ENCODE assay signal across 1 cellular context in the genomic region with DNA sequence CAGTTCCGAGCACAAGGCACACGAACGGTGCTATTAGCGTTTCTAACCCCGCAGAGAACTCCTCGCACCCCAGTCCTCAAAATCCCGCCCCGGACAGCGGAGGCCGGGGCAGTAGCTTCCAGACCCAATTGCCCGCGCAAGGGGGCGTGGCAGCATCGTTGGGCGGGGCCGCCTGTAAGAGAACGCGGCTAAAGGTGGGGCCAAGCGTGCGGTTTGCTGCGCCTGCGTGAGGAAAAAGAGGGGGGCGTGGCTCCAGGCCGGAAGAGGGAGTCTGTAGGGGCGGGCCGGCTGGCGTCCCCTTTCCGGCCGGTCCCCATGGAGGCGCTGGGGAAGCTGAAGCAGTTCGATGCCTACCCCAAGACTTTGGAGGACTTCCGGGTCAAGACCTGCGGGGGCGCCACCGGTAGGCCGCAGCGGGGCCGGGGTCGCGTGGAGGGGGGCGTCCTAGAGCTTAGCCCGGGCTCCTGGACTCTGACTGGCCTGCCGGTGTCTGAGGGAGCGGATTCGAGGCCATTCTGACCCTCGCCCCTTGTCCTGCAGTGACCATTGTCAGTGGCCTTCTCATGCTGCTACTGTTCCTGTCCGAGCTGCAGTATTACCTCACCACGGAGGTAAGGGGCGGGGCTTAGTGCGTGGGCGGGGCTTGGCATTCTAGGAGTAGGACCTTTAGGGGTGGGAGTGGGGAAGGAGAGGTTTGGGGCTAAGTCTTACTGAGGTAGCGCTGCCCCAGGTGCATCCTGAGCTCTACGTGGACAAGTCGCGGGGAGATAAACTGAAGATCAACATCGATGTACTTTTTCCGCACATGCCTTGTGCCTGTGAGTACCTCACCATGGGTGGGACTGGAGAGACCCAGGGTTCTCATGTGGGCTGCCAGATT.
A peak's percentile ranks its signal among the peaks of the same experiment; 100 is the strongest.
TF ChIP-seq lines count a peak whose summit lies in the region.

A gene (plus strand): TSS at position 296 of the 880 bp plus-strand sequence. CDS start 20 bp downstream, at position 316.

TF ChIP-seq in HepG2, 621 proteins besides CTCF, POLR2A, EP300 and RAD21 (continued from another document and continues in another):
- peak; percentile 81; the same call in 1 of the 2 replicates for TF ChIP-seq ZFP36L1 (CRISPR knock-in tag; IDR thresholded peaks at IDR 0.05)
- peak; percentile 99 for TF ChIP-seq GABPB1 (CRISPR knock-in tag; IDR thresholded peaks at IDR 0.05)
- TF ChIP-seq KAT2B (IDR thresholded peaks at IDR 0.05; ENCODE audit: borderline replicate concordance, low read depth, low read length): no peak
- TF ChIP-seq ZSCAN31 (CRISPR knock-in tag; IDR thresholded peaks at IDR 0.05; ENCODE audit: low read depth): peak; percentile 98
- peak; percentile 84 for TF ChIP-seq MXD4 (CRISPR knock-in tag; IDR thresholded peaks at IDR 0.05)
- TF ChIP-seq EED (CRISPR knock-in tag; IDR thresholded peaks at IDR 0.05): peak; percentile 87
- TF ChIP-seq, protein P1, sequence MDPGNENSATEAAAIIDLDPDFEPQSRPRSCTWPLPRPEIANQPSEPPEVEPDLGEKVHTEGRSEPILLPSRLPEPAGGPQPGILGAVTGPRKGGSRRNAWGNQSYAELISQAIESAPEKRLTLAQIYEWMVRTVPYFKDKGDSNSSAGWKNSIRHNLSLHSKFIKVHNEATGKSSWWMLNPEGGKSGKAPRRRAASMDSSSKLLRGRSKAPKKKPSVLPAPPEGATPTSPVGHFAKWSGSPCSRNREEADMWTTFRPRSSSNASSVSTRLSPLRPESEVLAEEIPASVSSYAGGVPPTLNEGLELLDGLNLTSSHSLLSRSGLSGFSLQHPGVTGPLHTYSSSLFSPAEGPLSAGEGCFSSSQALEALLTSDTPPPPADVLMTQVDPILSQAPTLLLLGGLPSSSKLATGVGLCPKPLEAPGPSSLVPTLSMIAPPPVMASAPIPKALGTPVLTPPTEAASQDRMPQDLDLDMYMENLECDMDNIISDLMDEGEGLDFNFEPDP (CRISPR knock-in tag; conservative IDR thresholded peaks at IDR 0.05): no peak
- TF ChIP-seq, protein P2, sequence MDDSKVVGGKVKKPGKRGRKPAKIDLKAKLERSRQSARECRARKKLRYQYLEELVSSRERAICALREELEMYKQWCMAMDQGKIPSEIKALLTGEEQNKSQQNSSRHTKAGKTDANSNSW (CRISPR knock-in tag; IDR thresholded peaks at IDR 0.05; ENCODE audit: borderline replicate concordance): no peak
- no peak for TF ChIP-seq NONO (IDR thresholded peaks at IDR 0.05)
- TF ChIP-seq NONO (CRISPR knock-in tag; conservative IDR thresholded peaks at IDR 0.05): peak; percentile 86
- TF ChIP-seq ZNF232 (CRISPR knock-in tag; IDR thresholded peaks at IDR 0.05; ENCODE audit: borderline replicate concordance): 0 out of 2 replicates have a peak, but pooled peaks have one; percentile 43
- TF ChIP-seq, protein P3, sequence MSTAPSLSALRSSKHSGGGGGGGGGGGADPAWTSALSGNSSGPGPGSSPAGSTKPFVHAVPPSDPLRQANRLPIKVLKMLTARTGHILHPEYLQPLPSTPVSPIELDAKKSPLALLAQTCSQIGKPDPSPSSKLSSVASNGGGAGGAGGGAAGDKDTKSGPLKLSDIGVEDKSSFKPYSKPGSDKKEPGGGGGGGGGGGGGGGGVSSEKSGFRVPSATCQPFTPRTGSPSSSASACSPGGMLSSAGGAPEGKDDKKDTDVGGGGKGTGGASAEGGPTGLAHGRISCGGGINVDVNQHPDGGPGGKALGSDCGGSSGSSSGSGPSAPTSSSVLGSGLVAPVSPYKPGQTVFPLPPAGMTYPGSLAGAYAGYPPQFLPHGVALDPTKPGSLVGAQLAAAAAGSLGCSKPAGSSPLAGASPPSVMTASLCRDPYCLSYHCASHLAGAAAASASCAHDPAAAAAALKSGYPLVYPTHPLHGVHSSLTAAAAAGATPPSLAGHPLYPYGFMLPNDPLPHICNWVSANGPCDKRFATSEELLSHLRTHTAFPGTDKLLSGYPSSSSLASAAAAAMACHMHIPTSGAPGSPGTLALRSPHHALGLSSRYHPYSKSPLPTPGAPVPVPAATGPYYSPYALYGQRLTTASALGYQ (CRISPR knock-in tag; IDR thresholded peaks at IDR 0.05): no peak; the same call in 1 of the 2 replicates
- peak in 1 of 2 experiments; percentile 95; a peak in 2 of 4 replicates for TF ChIP-seq KLF16 (CRISPR knock-in tag; IDR thresholded peaks at IDR 0.05)
- TF ChIP-seq, protein P4, sequence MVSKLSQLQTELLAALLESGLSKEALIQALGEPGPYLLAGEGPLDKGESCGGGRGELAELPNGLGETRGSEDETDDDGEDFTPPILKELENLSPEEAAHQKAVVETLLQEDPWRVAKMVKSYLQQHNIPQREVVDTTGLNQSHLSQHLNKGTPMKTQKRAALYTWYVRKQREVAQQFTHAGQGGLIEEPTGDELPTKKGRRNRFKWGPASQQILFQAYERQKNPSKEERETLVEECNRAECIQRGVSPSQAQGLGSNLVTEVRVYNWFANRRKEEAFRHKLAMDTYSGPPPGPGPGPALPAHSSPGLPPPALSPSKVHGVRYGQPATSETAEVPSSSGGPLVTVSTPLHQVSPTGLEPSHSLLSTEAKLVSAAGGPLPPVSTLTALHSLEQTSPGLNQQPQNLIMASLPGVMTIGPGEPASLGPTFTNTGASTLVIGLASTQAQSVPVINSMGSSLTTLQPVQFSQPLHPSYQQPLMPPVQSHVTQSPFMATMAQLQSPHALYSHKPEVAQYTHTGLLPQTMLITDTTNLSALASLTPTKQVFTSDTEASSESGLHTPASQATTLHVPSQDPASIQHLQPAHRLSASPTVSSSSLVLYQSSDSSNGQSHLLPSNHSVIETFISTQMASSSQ (IDR thresholded peaks at IDR 0.05; ENCODE audit: low read depth): no peak
- TF ChIP-seq, protein P4 (CRISPR knock-in tag; IDR thresholded peaks at IDR 0.05; ENCODE audit: borderline replicate concordance): peak; percentile 50; the same call in 1 of the 2 replicates
- TF ChIP-seq SMYD3 (CRISPR knock-in tag; IDR thresholded peaks at IDR 0.05): peak; percentile 72; the same call in 1 of the 2 replicates
- TF ChIP-seq, protein P5, sequence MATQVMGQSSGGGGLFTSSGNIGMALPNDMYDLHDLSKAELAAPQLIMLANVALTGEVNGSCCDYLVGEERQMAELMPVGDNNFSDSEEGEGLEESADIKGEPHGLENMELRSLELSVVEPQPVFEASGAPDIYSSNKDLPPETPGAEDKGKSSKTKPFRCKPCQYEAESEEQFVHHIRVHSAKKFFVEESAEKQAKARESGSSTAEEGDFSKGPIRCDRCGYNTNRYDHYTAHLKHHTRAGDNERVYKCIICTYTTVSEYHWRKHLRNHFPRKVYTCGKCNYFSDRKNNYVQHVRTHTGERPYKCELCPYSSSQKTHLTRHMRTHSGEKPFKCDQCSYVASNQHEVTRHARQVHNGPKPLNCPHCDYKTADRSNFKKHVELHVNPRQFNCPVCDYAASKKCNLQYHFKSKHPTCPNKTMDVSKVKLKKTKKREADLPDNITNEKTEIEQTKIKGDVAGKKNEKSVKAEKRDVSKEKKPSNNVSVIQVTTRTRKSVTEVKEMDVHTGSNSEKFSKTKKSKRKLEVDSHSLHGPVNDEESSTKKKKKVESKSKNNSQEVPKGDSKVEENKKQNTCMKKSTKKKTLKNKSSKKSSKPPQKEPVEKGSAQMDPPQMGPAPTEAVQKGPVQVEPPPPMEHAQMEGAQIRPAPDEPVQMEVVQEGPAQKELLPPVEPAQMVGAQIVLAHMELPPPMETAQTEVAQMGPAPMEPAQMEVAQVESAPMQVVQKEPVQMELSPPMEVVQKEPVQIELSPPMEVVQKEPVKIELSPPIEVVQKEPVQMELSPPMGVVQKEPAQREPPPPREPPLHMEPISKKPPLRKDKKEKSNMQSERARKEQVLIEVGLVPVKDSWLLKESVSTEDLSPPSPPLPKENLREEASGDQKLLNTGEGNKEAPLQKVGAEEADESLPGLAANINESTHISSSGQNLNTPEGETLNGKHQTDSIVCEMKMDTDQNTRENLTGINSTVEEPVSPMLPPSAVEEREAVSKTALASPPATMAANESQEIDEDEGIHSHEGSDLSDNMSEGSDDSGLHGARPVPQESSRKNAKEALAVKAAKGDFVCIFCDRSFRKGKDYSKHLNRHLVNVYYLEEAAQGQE (IDR thresholded peaks at IDR 0.05; ENCODE audit: borderline replicate concordance in 1 of 2, low read depth in 1 of 2, low read length in 2 of 2): peak in 1 of 2 experiments; percentile 53; a peak in 2 of 4 replicates
- no peak for TF ChIP-seq PLRG1 (conservative IDR thresholded peaks at IDR 0.05)
- TF ChIP-seq ATF1 (CRISPR knock-in tag; IDR thresholded peaks at IDR 0.05): no peak
- TF ChIP-seq, protein P6, sequence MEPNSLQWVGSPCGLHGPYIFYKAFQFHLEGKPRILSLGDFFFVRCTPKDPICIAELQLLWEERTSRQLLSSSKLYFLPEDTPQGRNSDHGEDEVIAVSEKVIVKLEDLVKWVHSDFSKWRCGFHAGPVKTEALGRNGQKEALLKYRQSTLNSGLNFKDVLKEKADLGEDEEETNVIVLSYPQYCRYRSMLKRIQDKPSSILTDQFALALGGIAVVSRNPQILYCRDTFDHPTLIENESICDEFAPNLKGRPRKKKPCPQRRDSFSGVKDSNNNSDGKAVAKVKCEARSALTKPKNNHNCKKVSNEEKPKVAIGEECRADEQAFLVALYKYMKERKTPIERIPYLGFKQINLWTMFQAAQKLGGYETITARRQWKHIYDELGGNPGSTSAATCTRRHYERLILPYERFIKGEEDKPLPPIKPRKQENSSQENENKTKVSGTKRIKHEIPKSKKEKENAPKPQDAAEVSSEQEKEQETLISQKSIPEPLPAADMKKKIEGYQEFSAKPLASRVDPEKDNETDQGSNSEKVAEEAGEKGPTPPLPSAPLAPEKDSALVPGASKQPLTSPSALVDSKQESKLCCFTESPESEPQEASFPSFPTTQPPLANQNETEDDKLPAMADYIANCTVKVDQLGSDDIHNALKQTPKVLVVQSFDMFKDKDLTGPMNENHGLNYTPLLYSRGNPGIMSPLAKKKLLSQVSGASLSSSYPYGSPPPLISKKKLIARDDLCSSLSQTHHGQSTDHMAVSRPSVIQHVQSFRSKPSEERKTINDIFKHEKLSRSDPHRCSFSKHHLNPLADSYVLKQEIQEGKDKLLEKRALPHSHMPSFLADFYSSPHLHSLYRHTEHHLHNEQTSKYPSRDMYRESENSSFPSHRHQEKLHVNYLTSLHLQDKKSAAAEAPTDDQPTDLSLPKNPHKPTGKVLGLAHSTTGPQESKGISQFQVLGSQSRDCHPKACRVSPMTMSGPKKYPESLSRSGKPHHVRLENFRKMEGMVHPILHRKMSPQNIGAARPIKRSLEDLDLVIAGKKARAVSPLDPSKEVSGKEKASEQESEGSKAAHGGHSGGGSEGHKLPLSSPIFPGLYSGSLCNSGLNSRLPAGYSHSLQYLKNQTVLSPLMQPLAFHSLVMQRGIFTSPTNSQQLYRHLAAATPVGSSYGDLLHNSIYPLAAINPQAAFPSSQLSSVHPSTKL (CRISPR knock-in tag; IDR thresholded peaks at IDR 0.05): peak; percentile 61
- peak; percentile 83 for TF ChIP-seq KLF12 (CRISPR knock-in tag; IDR thresholded peaks at IDR 0.05; ENCODE audit: borderline replicate concordance)
- TF ChIP-seq, protein P7, sequence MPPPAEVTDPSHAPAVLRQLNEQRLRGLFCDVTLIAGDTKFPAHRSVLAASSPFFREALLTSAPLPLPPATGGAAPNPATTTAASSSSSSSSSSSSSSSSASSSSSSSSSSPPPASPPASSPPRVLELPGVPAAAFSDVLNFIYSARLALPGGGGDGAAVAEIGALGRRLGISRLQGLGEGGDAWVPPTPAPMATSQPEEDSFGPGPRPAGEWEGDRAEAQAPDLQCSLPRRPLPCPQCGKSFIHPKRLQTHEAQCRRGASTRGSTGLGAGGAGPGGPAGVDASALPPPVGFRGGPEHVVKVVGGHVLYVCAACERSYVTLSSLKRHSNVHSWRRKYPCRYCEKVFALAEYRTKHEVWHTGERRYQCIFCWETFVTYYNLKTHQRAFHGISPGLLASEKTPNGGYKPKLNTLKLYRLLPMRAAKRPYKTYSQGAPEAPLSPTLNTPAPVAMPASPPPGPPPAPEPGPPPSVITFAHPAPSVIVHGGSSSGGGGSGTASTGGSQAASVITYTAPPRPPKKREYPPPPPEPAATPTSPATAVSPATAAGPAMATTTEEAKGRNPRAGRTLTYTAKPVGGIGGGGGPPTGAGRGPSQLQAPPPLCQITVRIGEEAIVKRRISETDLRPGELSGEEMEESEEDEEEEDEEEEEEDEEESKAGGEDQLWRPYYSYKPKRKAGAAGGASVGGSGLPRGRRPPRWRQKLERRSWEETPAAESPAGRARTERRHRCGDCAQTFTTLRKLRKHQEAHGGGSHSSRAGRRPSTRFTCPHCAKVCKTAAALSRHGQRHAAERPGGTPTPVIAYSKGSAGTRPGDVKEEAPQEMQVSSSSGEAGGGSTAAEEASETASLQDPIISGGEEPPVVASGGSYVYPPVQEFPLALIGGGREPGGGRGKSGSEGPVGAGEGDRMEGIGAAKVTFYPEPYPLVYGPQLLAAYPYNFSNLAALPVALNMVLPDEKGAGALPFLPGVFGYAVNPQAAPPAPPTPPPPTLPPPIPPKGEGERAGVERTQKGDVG (CRISPR knock-in tag; IDR thresholded peaks at IDR 0.05; ENCODE audit: borderline replicate concordance): no peak
- TF ChIP-seq, protein P8, sequence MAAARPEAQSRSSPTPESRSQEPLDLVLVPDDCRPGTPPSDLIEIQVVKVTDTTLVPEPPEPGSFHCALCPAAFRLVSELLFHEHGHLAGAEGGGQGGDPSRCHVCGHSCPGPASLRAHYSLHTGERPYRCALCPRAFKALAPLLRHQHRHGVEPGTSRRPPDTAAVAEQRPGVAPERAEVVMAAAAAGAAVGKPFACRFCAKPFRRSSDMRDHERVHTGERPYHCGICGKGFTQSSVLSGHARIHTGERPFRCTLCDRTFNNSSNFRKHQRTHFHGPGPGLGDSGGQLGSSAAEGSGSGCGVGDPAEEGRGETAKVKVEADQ (CRISPR knock-in tag; IDR thresholded peaks at IDR 0.05; ENCODE audit: borderline replicate concordance): peak; percentile 74; the same call in 1 of the 2 replicates
- no peak for TF ChIP-seq ZFP41 (CRISPR knock-in tag; IDR thresholded peaks at IDR 0.05; ENCODE audit: borderline replicate concordance)
- peak; percentile 62; the same call in 1 of the 2 replicates for TF ChIP-seq NR2F2 (IDR thresholded peaks at IDR 0.05; ENCODE audit: borderline replicate concordance, low read depth)
- peak; percentile 89 for TF ChIP-seq ZMYM4 (CRISPR knock-in tag; IDR thresholded peaks at IDR 0.05)
- peak; percentile 63; the same call in 1 of the 2 replicates for TF ChIP-seq ZNF614 (CRISPR knock-in tag; IDR thresholded peaks at IDR 0.05; ENCODE audit: borderline replicate concordance)
- TF ChIP-seq ISL2 (CRISPR knock-in tag; IDR thresholded peaks at IDR 0.05): peak; percentile 74
- peak; percentile 66; the same call in 1 of the 2 replicates for TF ChIP-seq CBFB (CRISPR knock-in tag; IDR thresholded peaks at IDR 0.05)
- no peak for TF ChIP-seq MBNL3 (CRISPR knock-in tag; conservative IDR thresholded peaks at IDR 0.05)
- TF ChIP-seq SALL2 (CRISPR knock-in tag; IDR thresholded peaks at IDR 0.05): peak; percentile 68; the same call in 1 of the 2 replicates
